Comparison of ENCODE assay signal across 1 cellular context in genomic region chr5:83527722-83528438, GRCh38.
TF ChIP-seq lines count a peak whose summit lies in the region.

No MANE protein-coding gene starts in this region.

TF ChIP-seq in K562, 482 proteins besides CTCF, POLR2A, EP300 and RAD21 (continued from another document):
- TF ChIP-seq E2F8 (IDR thresholded peaks at IDR 0.05; ENCODE audit: low read depth, partially characterized antibody) = no peak
- 0 out of 2 replicates have a peak, but pooled peaks have one; percentile 32 for TF ChIP-seq ATF7 (IDR thresholded peaks at IDR 0.05)
- 0 out of 2 replicates have a peak, but pooled peaks have one; percentile 36 for TF ChIP-seq ZKSCAN8 (CRISPR knock-in tag; IDR thresholded peaks at IDR 0.05)
- TF ChIP-seq CEBPG (CRISPR knock-in tag; IDR thresholded peaks at IDR 0.05) = no peak
- TF ChIP-seq CEBPG (tag; conservative IDR thresholded peaks at IDR 0.05 in 1 of 2, IDR thresholded peaks at IDR 0.05 in 1 of 2) = peak in 1 of 2 experiments; percentile 87; a peak in 2 of 4 replicates
- TF ChIP-seq ATF3 (IDR thresholded peaks at IDR 0.05) = peak; percentile 24; the same call in 1 of the 2 replicates
- no peak for TF ChIP-seq ATF3 (CRISPR knock-in tag; conservative IDR thresholded peaks at IDR 0.05)
